1 cellular context compared by ENCODE assay signal in the genomic region with DNA sequence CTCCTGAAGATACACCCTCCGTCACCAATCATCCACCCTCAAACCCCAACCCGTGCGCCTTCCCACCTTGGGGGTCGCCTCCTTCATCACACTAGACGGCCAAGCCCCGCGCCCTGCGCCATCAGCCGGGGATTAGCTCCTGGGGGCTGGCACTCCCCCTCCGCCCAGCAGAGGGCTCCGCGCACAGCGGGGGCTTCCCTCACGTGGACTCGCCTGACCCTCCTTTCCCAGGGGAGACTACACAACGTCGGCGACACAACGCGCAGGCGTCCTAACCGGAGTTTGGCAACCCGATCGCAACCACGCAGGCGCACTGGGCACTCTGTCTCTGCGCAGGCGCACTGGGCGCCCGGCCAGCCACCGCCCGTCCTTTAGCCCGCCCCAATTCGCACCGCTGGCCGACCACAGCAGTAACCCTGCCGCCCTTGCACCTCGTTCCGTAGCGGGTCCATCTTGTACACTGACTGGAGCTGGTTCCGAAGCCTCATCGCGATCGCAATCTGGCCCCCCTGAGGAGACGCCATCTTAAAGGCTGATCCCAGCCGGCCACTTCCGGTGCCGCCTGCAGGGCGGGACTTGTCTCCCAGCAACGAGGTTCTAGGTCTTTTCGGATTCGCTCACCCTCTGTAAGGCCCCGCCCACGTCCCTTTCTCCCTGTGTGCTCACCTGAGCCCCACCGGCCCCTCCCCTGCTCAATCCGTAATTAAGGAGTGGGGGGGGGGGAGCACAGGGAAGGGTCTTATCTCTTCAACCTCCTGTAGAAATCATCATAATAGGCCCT.
TF ChIP-seq lines count a peak whose summit lies in the region.

A gene (minus strand): TSS at position 551 of the 781 bp plus-strand sequence. CDS start 27 bp downstream, at position 524.

TF ChIP-seq in neural cell, 6 proteins besides CTCF, POLR2A, EP300 and RAD21 (continued from another document):
- TF ChIP-seq, protein P1, sequence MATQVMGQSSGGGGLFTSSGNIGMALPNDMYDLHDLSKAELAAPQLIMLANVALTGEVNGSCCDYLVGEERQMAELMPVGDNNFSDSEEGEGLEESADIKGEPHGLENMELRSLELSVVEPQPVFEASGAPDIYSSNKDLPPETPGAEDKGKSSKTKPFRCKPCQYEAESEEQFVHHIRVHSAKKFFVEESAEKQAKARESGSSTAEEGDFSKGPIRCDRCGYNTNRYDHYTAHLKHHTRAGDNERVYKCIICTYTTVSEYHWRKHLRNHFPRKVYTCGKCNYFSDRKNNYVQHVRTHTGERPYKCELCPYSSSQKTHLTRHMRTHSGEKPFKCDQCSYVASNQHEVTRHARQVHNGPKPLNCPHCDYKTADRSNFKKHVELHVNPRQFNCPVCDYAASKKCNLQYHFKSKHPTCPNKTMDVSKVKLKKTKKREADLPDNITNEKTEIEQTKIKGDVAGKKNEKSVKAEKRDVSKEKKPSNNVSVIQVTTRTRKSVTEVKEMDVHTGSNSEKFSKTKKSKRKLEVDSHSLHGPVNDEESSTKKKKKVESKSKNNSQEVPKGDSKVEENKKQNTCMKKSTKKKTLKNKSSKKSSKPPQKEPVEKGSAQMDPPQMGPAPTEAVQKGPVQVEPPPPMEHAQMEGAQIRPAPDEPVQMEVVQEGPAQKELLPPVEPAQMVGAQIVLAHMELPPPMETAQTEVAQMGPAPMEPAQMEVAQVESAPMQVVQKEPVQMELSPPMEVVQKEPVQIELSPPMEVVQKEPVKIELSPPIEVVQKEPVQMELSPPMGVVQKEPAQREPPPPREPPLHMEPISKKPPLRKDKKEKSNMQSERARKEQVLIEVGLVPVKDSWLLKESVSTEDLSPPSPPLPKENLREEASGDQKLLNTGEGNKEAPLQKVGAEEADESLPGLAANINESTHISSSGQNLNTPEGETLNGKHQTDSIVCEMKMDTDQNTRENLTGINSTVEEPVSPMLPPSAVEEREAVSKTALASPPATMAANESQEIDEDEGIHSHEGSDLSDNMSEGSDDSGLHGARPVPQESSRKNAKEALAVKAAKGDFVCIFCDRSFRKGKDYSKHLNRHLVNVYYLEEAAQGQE (IDR thresholded peaks at IDR 0.05; ENCODE audit: borderline replicate concordance): peak; percentile 16
- TF ChIP-seq TAF1 (IDR thresholded peaks at IDR 0.05; ENCODE audit: low read depth): peak; percentile 91
- no peak for TF ChIP-seq EZH2 (IDR thresholded peaks at IDR 0.05; ENCODE audit: borderline replicate concordance, insufficient read depth, low read length, poor library complexity, severe bottlenecking)
- TF ChIP-seq MXI1 (conservative IDR thresholded peaks at IDR 0.05; ENCODE audit: poor library complexity, severe bottlenecking): peak; percentile 75
- peak; percentile 92 for TF ChIP-seq POLR2AphosphoS5 (IDR thresholded peaks at IDR 0.05)
